Comparison of ENCODE assay signal across 16 cellular contexts in the genomic region with DNA sequence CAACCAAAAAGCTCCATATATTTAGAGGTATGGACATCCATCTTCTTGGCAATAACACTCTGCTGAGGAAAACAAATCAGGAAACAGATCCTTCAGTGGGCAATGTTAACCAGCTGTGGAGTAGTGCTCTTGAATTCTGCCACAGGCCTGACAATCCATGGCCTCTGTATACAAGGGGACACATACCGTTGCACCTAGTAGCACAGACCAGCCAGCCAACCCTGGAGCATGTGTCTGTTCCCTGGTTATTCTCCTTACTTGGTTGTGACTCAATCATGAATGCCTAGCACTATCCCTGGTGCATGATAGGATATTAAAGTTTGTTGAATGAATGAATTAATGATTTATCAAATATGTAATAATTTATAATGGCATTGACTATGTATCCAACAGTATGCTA.
"Had no signal": no experiment of that assay in that cellular context is flagged by ENCODE, and none has a peak within 500 bp of the region (broad histone marks: within the 10 kb centered on the region; RNA-seq: fewer than 3 reads in every experiment).

No MANE protein-coding gene starts in this region.

- H3K9me3 Mint-ChIP-seq: nephron progenitor cell, type B pancreatic cell had no signal

- H3K9me3 ChIP-seq: esophagus squamous epithelium, gastroesophageal sphincter, sigmoid colon had no signal

- H3K36me3 Mint-ChIP-seq: naive thymus-derived CD4-positive, alpha-beta T cell; type B pancreatic cell had no signal

- H3K27ac ChIP-seq: epithelial cell of prostate, esophagus squamous epithelium, gastroesophageal sphincter, hepatocyte, sigmoid colon, skin epidermis had no signal

- H3K4me1 ChIP-seq: esophagus squamous epithelium, sigmoid colon had no signal

- DNase-seq: effector memory CD4-positive, alpha-beta T cell; esophagus squamous epithelium; foreskin fibroblast; kidney; left colon; mammary epithelial cell; naive thymus-derived CD4-positive, alpha-beta T cell; nephron progenitor cell; sigmoid colon; stimulated activated CD4-positive, alpha-beta T cell treated with anti-CD3 and anti-CD28 coated beads, Interleukin-12 subunit alpha, Interleukin-12 subunit beta, amount 100 ng/mL, for 4 hours; stimulated activated naive CD4-positive, alpha-beta T cell treated with Interleukin-2 at 50 U/mL for 16 hours had no signal

- H3K4me3 Mint-ChIP-seq: naive thymus-derived CD4-positive, alpha-beta T cell; nephron progenitor cell; type B pancreatic cell had no signal

- H3K36me3 ChIP-seq: esophagus squamous epithelium, gastroesophageal sphincter, sigmoid colon had no signal

- H3K27me3 ChIP-seq: gastroesophageal sphincter, sigmoid colon had no signal

- ATAC-seq: left colon; naive thymus-derived CD4-positive, alpha-beta T cell had no signal

- H3K27ac Mint-ChIP-seq: naive thymus-derived CD4-positive, alpha-beta T cell; nephron progenitor cell; type B pancreatic cell had no signal

- H3K4me3 ChIP-seq: esophagus squamous epithelium, gastroesophageal sphincter, hepatocyte, sigmoid colon, skin epidermis had no signal
